21 cellular contexts compared by ENCODE assay signal in the genomic region with DNA sequence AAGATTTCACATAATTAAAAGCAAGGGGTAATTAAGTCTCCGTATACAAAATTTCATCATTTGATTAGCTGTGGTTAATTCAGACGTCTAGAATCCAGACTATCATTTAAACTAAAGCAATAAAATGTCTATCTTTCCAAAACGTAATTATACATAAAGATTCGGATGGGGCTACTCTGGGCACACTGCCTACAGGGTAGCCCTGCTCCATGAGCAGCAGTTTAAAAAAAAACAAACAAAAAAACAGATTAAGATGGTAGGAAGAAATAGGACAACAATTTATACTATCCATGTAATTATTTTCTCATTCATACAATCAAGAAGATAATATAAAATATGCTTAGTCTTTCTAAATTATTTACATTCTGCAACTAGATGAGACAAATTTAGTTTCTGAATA.
"Had no signal": no experiment of that assay in that cellular context is flagged by ENCODE, and none has a peak within 500 bp of the region (broad histone marks: within the 10 kb centered on the region; RNA-seq: fewer than 3 reads in every experiment).

No MANE protein-coding gene starts in this region.

- H3K36me3 Mint-ChIP-seq: natural killer cell treated with Interleukin-12 subunit alpha and Interleukin-12 subunit beta and Interleukin-15 and Interleukin-18, amount 100 ng/mL, for 72 hours had no signal

- H3K4me1 ChIP-seq: parathyroid adenoma had no signal

- H3K27me3 Mint-ChIP-seq: natural killer cell treated with Interleukin-12 subunit alpha and Interleukin-12 subunit beta and Interleukin-15 and Interleukin-18, amount 100 ng/mL, for 72 hours; stimulated activated naive CD8-positive, alpha-beta T cell treated with anti-CD3 and anti-CD28 coated beads, Interleukin-15, amount 100 ng/mL, for 72 hours had no signal

- H3K4me3 ChIP-seq: coronary artery, esophagus squamous epithelium, gastrocnemius medialis, suprapubic skin, tibial nerve had no signal

- ATAC-seq: activated CD8-positive, alpha-beta T cell treated with anti-CD3 and anti-CD28 coated beads, Interleukin-2, amount 10 ng/mL, durations not matched to agents 7 days and 5 days; activated naive CD4-positive, alpha-beta T cell treated with anti-CD3 and anti-CD28 coated beads, Interleukin-2, amount 50 U/mL, for 72 hours; gastrocnemius medialis; left cardiac atrium; natural killer cell treated with Interleukin-12 subunit alpha and Interleukin-12 subunit beta and Interleukin-15 and Interleukin-18, amount 100 ng/mL, for 72 hours; right cardiac atrium; stimulated activated naive CD8-positive, alpha-beta T cell treated with anti-CD3 and anti-CD28 coated beads, Interleukin-15, amount 100 ng/mL, for 72 hours had no signal

- H3K27ac ChIP-seq: coronary artery, esophagus squamous epithelium, neutrophil, parathyroid adenoma, suprapubic skin, tibial nerve had no signal

- H3K9ac ChIP-seq: parathyroid adenoma had no signal

- H3K4me3 Mint-ChIP-seq: activated CD8-positive, alpha-beta T cell treated with anti-CD3 and anti-CD28 coated beads, Interleukin-2, amount 10 ng/mL, durations not matched to agents 7 days and 5 days; activated T-helper 1 cell treated with anti-CD3 and anti-CD28 coated beads, Interleukin-12 subunit alpha, Interleukin-12 subunit beta, Interleukin-2, Interleukin-4 antibody, amounts not matched to agents 30 ng/mL and 10 ng/mL and 1 ng/mL, durations not matched to agents 14 hours and 24 hours and 36 hours; natural killer cell treated with Interleukin-12 subunit alpha and Interleukin-12 subunit beta and Interleukin-15 and Interleukin-18, amount 100 ng/mL, for 72 hours; stimulated activated naive CD8-positive, alpha-beta T cell treated with anti-CD3 and anti-CD28 coated beads, Interleukin-15, amount 100 ng/mL, for 72 hours; T-helper 1 cell treated with Interleukin-12 subunit alpha and Interleukin-12 subunit beta and Interleukin-4 antibody, amounts not matched to agents 30 μg/mL and 1 μg/mL, for 36 hours had no signal

- H3K27me3 ChIP-seq: esophagus squamous epithelium, gastrocnemius medialis, neutrophil, suprapubic skin, tibial nerve had no signal

- H3K36me3 ChIP-seq: gastrocnemius medialis, neutrophil, suprapubic skin, tibial nerve had no signal

- H2AFZ ChIP-seq: parathyroid adenoma had no signal

- H3K27ac Mint-ChIP-seq: activated CD8-positive, alpha-beta T cell treated with anti-CD3 and anti-CD28 coated beads, Interleukin-2, amount 10 ng/mL, durations not matched to agents 7 days and 5 days; activated naive CD4-positive, alpha-beta T cell treated with anti-CD3 and anti-CD28 coated beads, Interleukin-2, amount 50 U/mL, for 72 hours; activated T-helper 1 cell treated with anti-CD3 and anti-CD28 coated beads, Interleukin-12 subunit alpha, Interleukin-12 subunit beta, Interleukin-2, Interleukin-4 antibody, amounts not matched to agents 30 ng/mL and 10 ng/mL and 1 ng/mL, durations not matched to agents 14 hours and 24 hours and 36 hours; natural killer cell treated with Interleukin-12 subunit alpha and Interleukin-12 subunit beta and Interleukin-15 and Interleukin-18, amount 100 ng/mL, for 72 hours; T-helper 1 cell treated with Interleukin-12 subunit alpha and Interleukin-12 subunit beta and Interleukin-4 antibody, amounts not matched to agents 30 μg/mL and 1 μg/mL, for 36 hours had no signal

- H3K9me3 ChIP-seq: esophagus squamous epithelium, gastrocnemius medialis, neutrophil, suprapubic skin, tibial nerve had no signal

- DNase-seq: activated CD4-positive, alpha-beta T cell treated with anti-CD3 and anti-CD28 coated beads for 48 hours; activated CD8-positive, alpha-beta T cell treated with anti-CD3 and anti-CD28 coated beads, Interleukin-2, amount 10 ng/mL, durations not matched to agents 7 days and 5 days; activated gamma-delta T cell; esophagus squamous epithelium; gastrocnemius medialis; islet precursor cell; left cardiac atrium; midbrain; right cardiac atrium; stimulated activated CD4-positive, alpha-beta T cell treated with anti-CD3 and anti-CD28 coated beads, Interleukin-1b, Interleukin-23, amount 100 ng/mL, for 48 hours; stimulated activated naive CD8-positive, alpha-beta T cell treated with anti-CD3 and anti-CD28 coated beads, Interleukin-15, amount 100 ng/mL, for 72 hours; T1000 had no signal

- H3K9me3 Mint-ChIP-seq: activated naive CD4-positive, alpha-beta T cell treated with anti-CD3 and anti-CD28 coated beads, Interleukin-2, amount 50 U/mL, for 72 hours; activated T-helper 1 cell treated with anti-CD3 and anti-CD28 coated beads, Interleukin-12 subunit alpha, Interleukin-12 subunit beta, Interleukin-2, Interleukin-4 antibody, amounts not matched to agents 30 ng/mL and 10 ng/mL and 1 ng/mL, durations not matched to agents 14 hours and 24 hours and 36 hours; natural killer cell treated with Interleukin-12 subunit alpha and Interleukin-12 subunit beta and Interleukin-15 and Interleukin-18, amount 100 ng/mL, for 72 hours; stimulated activated naive CD8-positive, alpha-beta T cell treated with anti-CD3 and anti-CD28 coated beads, Interleukin-15, amount 100 ng/mL, for 72 hours; T-helper 1 cell treated with Interleukin-12 subunit alpha and Interleukin-12 subunit beta and Interleukin-4 antibody, amounts not matched to agents 30 μg/mL and 1 μg/mL, for 36 hours had no signal
